In genomic region chr15:29805708-29806104, GRCh38 we compare ENCODE assay signal across 22 cellular contexts. TPM values are rescaled to one million over a fixed set of nuclear protein-coding genes. Genes with fewer than 3 reads are reported as not detected.
DNase-seq lines count a peak whose midpoint lies in the region; ATAC-seq and TF ChIP-seq lines count a peak whose summit lies in the region.
"Had no signal": no experiment of that assay in that cellular context is flagged by ENCODE, and none has a peak within 500 bp of the region (broad histone marks: within the 10 kb centered on the region; RNA-seq: fewer than 3 reads in every experiment).

No MANE protein-coding gene starts in this region.

- no peak overlapping the region for H3K4me3 Mint-ChIP-seq in Caco-2 (ENCODE audit: unreplicated experiment)
- H3K4me3 Mint-ChIP-seq: CD4-positive, alpha-beta memory T cell; IgD-negative memory B cell had no signal

- H3K36me3 Mint-ChIP-seq in Caco-2 (ENCODE audit: insufficient read depth, unreplicated experiment) = peaks cover 45% of the 10 kb centered on the region
- H3K36me3 Mint-ChIP-seq: CD4-positive, alpha-beta memory T cell; IgD-negative memory B cell had no signal

- H3K9me3 ChIP-seq in Caco-2 = no peaks in the 10 kb centered on the region
- H3K9me3 ChIP-seq: BLaER1, HAP-1, Peyer's patch, SJSA1 had no signal

- no peak for TF ChIP-seq CTCF in Caco-2 (IDR thresholded peaks at IDR 0.05; ENCODE audit: insufficient read depth in 1 of 2, low read depth in 1 of 2, low read length in 1 of 2, severe bottlenecking in 1 of 2, unreplicated experiment in 1 of 2)
- no peak for TF ChIP-seq CTCF in VCaP (conservative IDR thresholded peaks at IDR 0.05)
- no peak for TF ChIP-seq CTCF in fibroblast of mammary gland (conservative IDR thresholded peaks at IDR 0.05; ENCODE audit: control insufficient read depth, insufficient read depth, low read depth, low read length)

- ATAC-seq in sciatic nerve = no peak

- peaks cover 42% of the 10 kb centered on the region for H3K4me1 ChIP-seq in Caco-2
- H3K4me1 ChIP-seq: HAP-1 had no signal

- no peaks in the 10 kb centered on the region for H3K9me3 Mint-ChIP-seq in Caco-2 (ENCODE audit: unreplicated experiment)

- H3K27me3 ChIP-seq in Caco-2 (replicated peaks; ENCODE audit: control insufficient read depth, insufficient read depth, low read length) = no peaks in the 10 kb centered on the region
- H3K27me3 ChIP-seq: BLaER1, Peyer's patch, SJSA1 had no signal

- POLR2A ChIA-PET in Caco-2 (lab: Charles Lee) = no interaction called here

- no peaks in the 10 kb centered on the region for H3K36me3 ChIP-seq in Caco-2 (ENCODE audit: control insufficient read depth, insufficient read depth, low read length)
- H3K36me3 ChIP-seq: BLaER1, HAP-1, Peyer's patch had no signal

- no peak for DNase-seq in Caco-2
- DNase-seq in fibroblast of mammary gland (ENCODE audit: low read depth) = peak; percentile 19
- DNase-seq in substantia nigra (lab: John Stamatoyannopoulos, UW) = no peak
- no peak for DNase-seq in sciatic nerve (ENCODE audit: low spot score)
- DNase-seq in D341Med (ENCODE audit: low spot score) = no peak
- no peak for DNase-seq in glomerular visceral epithelial cell (ENCODE audit: extremely low spot score)
- DNase-seq: ACHN; CD4-positive, alpha-beta memory T cell; DMS153; Karpas-422; MV-4-11; NCI-H2029 treated with DMSO at 0.1 percent for 48 hours; NCI-H2171; NCI-H524 treated with DMSO at 0.1 percent for 48 hours; NCI-H82; Peyer's patch had no signal

- peaks cover 57% of the 10 kb centered on the region for H3K4me1 Mint-ChIP-seq in Caco-2 (ENCODE audit: low read depth, unreplicated experiment)
- H3K4me1 Mint-ChIP-seq: IgD-negative memory B cell had no signal

- CTCF ChIA-PET in Caco-2 (lab: Charles Lee) = interaction anchor here (0.9 kb wide), 1 partner anchor 17 kb away, joined by 3 read pairs; the partner anchor contains the start of gene TJP1

- no peaks in the 10 kb centered on the region for H3K27me3 Mint-ChIP-seq in Caco-2 (ENCODE audit: insufficient read depth, unreplicated experiment)

- H3K27ac Mint-ChIP-seq in Caco-2 (ENCODE audit: unreplicated experiment) = peak overlapping the region; percentile 4
- H3K27ac Mint-ChIP-seq: CD4-positive, alpha-beta memory T cell; IgD-negative memory B cell had no signal

- BruUV-seq in Caco-2 (replicated peaks; lab: Mats Ljungman, UMichigan) = no TSS peak

- H3K4me3 ChIP-seq in Caco-2 (ENCODE audit: low read depth, low read length) (no peak overlapping the region), fibroblast of mammary gland (ENCODE audit: control insufficient read depth, low read depth, low read length) (no peak overlapping the region)
- H3K4me3 ChIP-seq: BLaER1, GM23248, HAP-1, Peyer's patch, SJSA1 had no signal

- intact Hi-C loops in Caco-2 (cut with micrococcal nuclease; ENCODE audit: unreplicated experiment) (no loop called here), sciatic nerve (cut with DNase I) (no loop called here)

- H3K27ac ChIP-seq in VCaP (peak overlapping the region; percentile 71), substantia nigra (ENCODE audit: low read depth, low read length, poor library complexity, severe bottlenecking) (peak overlapping the region; percentile 64)
- H3K27ac ChIP-seq: BLaER1, Peyer's patch, SJSA1 had no signal

RNA-seq across cellular contexts. Expression of gene TJP1, which starts 16.6 kb away (rescaled TPM):
- 179 and 181 TPM in 2 replicates for total RNA-seq in Caco-2 (2022)
- total RNA-seq in sciatic nerve = 465 TPM
- total RNA-seq: CD4-positive, alpha-beta memory T cell had no signal
